ENCODE assay signal across 19 cellular contexts in genomic region chr12:29711381-29711780, GRCh38.
A peak's percentile ranks its signal among the peaks of the same experiment; 100 is the strongest.
DNase-seq lines count a peak whose midpoint lies in the region; ATAC-seq and TF ChIP-seq lines count a peak whose summit lies in the region.
"Had no signal": no experiment of that assay in that cellular context is flagged by ENCODE, and none has a peak within 500 bp of the region (broad histone marks: within the 10 kb centered on the region; RNA-seq: fewer than 3 reads in every experiment).

No MANE protein-coding gene starts in this region.

- no peaks in the 10 kb centered on the region for H3K36me3 ChIP-seq in stomach smooth muscle (ENCODE audit: control insufficient read depth in 2 of 2, insufficient read depth in 2 of 2, low read length in 2 of 2)

- H3K4me3 ChIP-seq in fibroblast of villous mesenchyme (ENCODE audit: low read depth, low read length): no peak overlapping the region
- H3K4me3 ChIP-seq in stomach smooth muscle (ENCODE audit: low read length in 2 of 2): no peak overlapping the region
- H3K4me3 ChIP-seq: A549, GM23338, K562 had no signal

- H3K9me3 ChIP-seq in stomach smooth muscle (ENCODE audit: control insufficient read depth in 2 of 2, low read length in 2 of 2): no peaks in the 10 kb centered on the region
- H3K9me3 ChIP-seq: A549 had no signal

- peak overlapping the region; percentile 46 for H3K27ac ChIP-seq in stomach smooth muscle (ENCODE audit: low read length)
- H3K27ac ChIP-seq: A549 had no signal

- H3K27ac Mint-ChIP-seq in activated naive CD8-positive, alpha-beta T cell treated with anti-CD3 and anti-CD28 coated beads for 36 hours: no peak overlapping the region
- H3K27ac Mint-ChIP-seq: GM23338 had no signal

- no peaks in the 10 kb centered on the region for H3K27me3 ChIP-seq in stomach smooth muscle (ENCODE audit: control insufficient read depth in 1 of 2, insufficient read depth in 2 of 2, low read length in 2 of 2)

- H3K27me3 Mint-ChIP-seq in activated naive CD8-positive, alpha-beta T cell treated with anti-CD3 and anti-CD28 coated beads for 36 hours: no peaks in the 10 kb centered on the region

- peak; percentile 6 for DNase-seq in NCI-H345 (lab: John Stamatoyannopoulos, UW)
- no peak for DNase-seq in NCI-H345 treated with DMSO at 0.1 percent for 48 hours (lab: John Stamatoyannopoulos, UW; ENCODE audit: unreplicated experiment)
- peak; percentile 3 for DNase-seq in NCI-H69 (lab: John Stamatoyannopoulos, UW)
- DNase-seq in fibroblast of villous mesenchyme (ENCODE audit: low read depth): peak; percentile 83
- DNase-seq in activated naive CD8-positive, alpha-beta T cell treated with anti-CD3 and anti-CD28 coated beads for 36 hours: no peak
- DNase-seq: C1 segment of cervical spinal cord, GF-D8, NCI-H1092, NCI-H1694, NCI-H2107, NCI-H446, NCI-H748 treated with DMSO at 0.1 percent for 48 hours had no signal

- H3K36me3 Mint-ChIP-seq in activated naive CD8-positive, alpha-beta T cell treated with anti-CD3 and anti-CD28 coated beads for 36 hours: no peaks in the 10 kb centered on the region

- peaks cover 37% of the 10 kb centered on the region for H3K4me1 ChIP-seq in stomach smooth muscle (ENCODE audit: control insufficient read depth, insufficient read depth, low read length)
- H3K4me1 ChIP-seq: A549 had no signal

- ATAC-seq in HG03439 (IDR thresholded peaks at IDR 0.05; ENCODE audit: unreplicated experiment) (no peak), HG03097 (IDR thresholded peaks at IDR 0.05; ENCODE audit: low FRiP score, unreplicated experiment) (no peak)
- ATAC-seq: A549, GM23338, K562, SK-N-SH treated with all-trans-retinoic acid at 6 μM for 48 hours had no signal

- TF ChIP-seq CTCF in fibroblast of villous mesenchyme (IDR thresholded peaks at IDR 0.05; ENCODE audit: insufficient read depth, low read depth, low read length): no peak

- no peak overlapping the region for H3K9ac ChIP-seq in stomach smooth muscle (ENCODE audit: low read length in 2 of 2)

- H3K4me1 Mint-ChIP-seq in activated naive CD8-positive, alpha-beta T cell treated with anti-CD3 and anti-CD28 coated beads for 36 hours: no peaks in the 10 kb centered on the region

- H3K9me3 Mint-ChIP-seq in activated naive CD8-positive, alpha-beta T cell treated with anti-CD3 and anti-CD28 coated beads for 36 hours: no peaks in the 10 kb centered on the region
- H3K9me3 Mint-ChIP-seq: GM23338 had no signal

- H3K4me3 Mint-ChIP-seq in activated naive CD8-positive, alpha-beta T cell treated with anti-CD3 and anti-CD28 coated beads for 36 hours: no peak overlapping the region
- H3K4me3 Mint-ChIP-seq: GM23338 had no signal

Comparison
In these comparisons a context has a peak if more than half of its experiments do, and no peak if none do; other contexts are left out.
1. DNase-seq: peak in NCI-H345 (single experiment), NCI-H69 (single experiment) and fibroblast of villous mesenchyme (single experiment); none in NCI-H345 treated with DMSO at 0.1 percent for 48 hours (single experiment) and activated naive CD8-positive, alpha-beta T cell treated with anti-CD3 and anti-CD28 coated beads for 36 hours (single experiment).